Comparison of ENCODE assay signal across 17 cellular contexts in genomic region chr21:43829575-43830119, GRCh38. TPM values are rescaled to one million over a fixed set of nuclear protein-coding genes. Genes with fewer than 3 reads are reported as not detected.
A peak's percentile ranks its signal among the peaks of the same experiment; 100 is the strongest.
DNase-seq lines count a peak whose midpoint lies in the region; ATAC-seq and TF ChIP-seq lines count a peak whose summit lies in the region.
"Had no signal": no experiment of that assay in that cellular context is flagged by ENCODE, and none has a peak within 500 bp of the region (broad histone marks: within the 10 kb centered on the region; RNA-seq: fewer than 3 reads in every experiment).

No MANE protein-coding gene starts in this region.

- no peaks in the 10 kb centered on the region for H3K9me3 Mint-ChIP-seq in T-helper 2 cell treated with Interferon-gamma antibody and Interleukin-4, amounts not matched to agents 5 μg/mL and 100 μg/mL, for 36 hours
- H3K9me3 Mint-ChIP-seq in activated CD8-positive, alpha-beta T cell treated with anti-CD3 and anti-CD28 coated beads for 36 hours: no peaks in the 10 kb centered on the region
- H3K9me3 Mint-ChIP-seq: activated naive CD4-positive, alpha-beta T cell treated with anti-CD3 and anti-CD28 coated beads, Interleukin-2, amount 50 U/mL, for 24 hours; natural killer cell had no signal

- no peaks in the 10 kb centered on the region for H3K36me3 ChIP-seq in IMR-90 (ENCODE audit: control insufficient read depth, insufficient read depth, low read length)
- H3K36me3 ChIP-seq: heart left ventricle, Peyer's patch had no signal

- H3K56ac ChIP-seq in IMR-90 (ENCODE audit: extremely low read depth, insufficient read depth, low read length): no peak overlapping the region

- no peak overlapping the region for H2AFZ ChIP-seq in IMR-90 (replicated peaks; ENCODE audit: low read length, poor library complexity)

- H3K27me3 Mint-ChIP-seq in T-helper 2 cell treated with Interferon-gamma antibody and Interleukin-4, amounts not matched to agents 5 μg/mL and 100 μg/mL, for 36 hours (ENCODE audit: low read depth): peaks cover 19% of the 10 kb centered on the region
- peaks cover 20% of the 10 kb centered on the region for H3K27me3 Mint-ChIP-seq in activated CD8-positive, alpha-beta T cell treated with anti-CD3 and anti-CD28 coated beads for 36 hours

- TF ChIP-seq POLR2A in IMR-90 (IDR thresholded peaks at IDR 0.05; ENCODE audit: low read depth, low read length): no peak

- no peaks in the 10 kb centered on the region for H3K79me1 ChIP-seq in IMR-90 (ENCODE audit: low read depth in 1 of 2, low read length in 2 of 2)

- in situ Hi-C loops in IMR-90 (cut with MboI; ENCODE audit: low sequenced_read_pairs) (no loop called here), SK-MEL-5 (cut with HindIII; ENCODE audit: low pct_unique_long_range_greater_than_20kb, low sequenced_read_pairs) (no loop called here)

- H3K4me2 ChIP-seq in IMR-90 (ENCODE audit: low read depth, low read length): no peak overlapping the region

- peaks cover 7% of the 10 kb centered on the region; the same call in 1 of the 2 replicates for H3K9me3 ChIP-seq in IMR-90 (ENCODE audit: control insufficient read depth, insufficient read depth, low read length)
- H3K9me3 ChIP-seq: Peyer's patch had no signal

- no peak overlapping the region for H3K4me3 ChIP-seq in IMR-90 (ENCODE audit: insufficient read depth, low read depth, low read length)
- no peak overlapping the region for H3K4me3 ChIP-seq in epithelial cell of esophagus (ENCODE audit: low read length)
- H3K4me3 ChIP-seq: heart left ventricle, Peyer's patch had no signal

- peaks cover 1% of the 10 kb centered on the region for H3K4me1 Mint-ChIP-seq in T-helper 2 cell treated with Interferon-gamma antibody and Interleukin-4, amounts not matched to agents 5 μg/mL and 100 μg/mL, for 36 hours (ENCODE audit: low read depth)
- peaks cover under 1% of the 10 kb centered on the region for H3K4me1 Mint-ChIP-seq in activated CD8-positive, alpha-beta T cell treated with anti-CD3 and anti-CD28 coated beads for 36 hours (ENCODE audit: low read depth)
- H3K4me1 Mint-ChIP-seq: activated naive CD4-positive, alpha-beta T cell treated with anti-CD3 and anti-CD28 coated beads, Interleukin-2, amount 50 U/mL, for 24 hours had no signal

- H3K9me1 ChIP-seq in IMR-90 (ENCODE audit: insufficient read depth, low read length): peaks cover 3% of the 10 kb centered on the region; the same call in 1 of the 2 replicates

- no peak overlapping the region for H2AK9ac ChIP-seq in IMR-90 (replicated peaks; ENCODE audit: low read depth, low read length, poor library complexity)

- H3K36me3 Mint-ChIP-seq in T-helper 2 cell treated with Interferon-gamma antibody and Interleukin-4, amounts not matched to agents 5 μg/mL and 100 μg/mL, for 36 hours (ENCODE audit: low read depth): no peaks in the 10 kb centered on the region
- no peaks in the 10 kb centered on the region for H3K36me3 Mint-ChIP-seq in activated CD8-positive, alpha-beta T cell treated with anti-CD3 and anti-CD28 coated beads for 36 hours (ENCODE audit: low read depth)
- H3K36me3 Mint-ChIP-seq: natural killer cell had no signal

- H3K18ac ChIP-seq in IMR-90 (ENCODE audit: low read depth, low read length): no peak overlapping the region

- H3K4me1 ChIP-seq in IMR-90 (ENCODE audit: control insufficient read depth, insufficient read depth, low read length): peaks cover 2% of the 10 kb centered on the region; the same call in 1 of the 2 replicates
- H3K4me1 ChIP-seq: Peyer's patch had no signal

- ATAC-seq in IMR-90 (ENCODE audit: low read depth) (no peak), GM18907 (IDR thresholded peaks at IDR 0.05; ENCODE audit: unreplicated experiment) (no peak)
- no peak for ATAC-seq in activated CD8-positive, alpha-beta T cell treated with anti-CD3 and anti-CD28 coated beads for 36 hours
- ATAC-seq: heart left ventricle, natural killer cell, sciatic nerve had no signal

- no peak overlapping the region for H2BK15ac ChIP-seq in IMR-90 (ENCODE audit: low read depth, low read length)

- BruUV-seq in IMR-90 (replicated peaks; lab: Mats Ljungman, UMichigan): no TSS peak

- H3K23ac ChIP-seq in IMR-90 (ENCODE audit: low read depth, low read length): no peak overlapping the region

- no peak overlapping the region for H4K5ac ChIP-seq in IMR-90 (ENCODE audit: low read depth, low read length)

- H2BK20ac ChIP-seq in IMR-90 (ENCODE audit: low read depth, low read length): no peak overlapping the region

- POLR2A ChIA-PET in IMR-90 (lab: Charles Lee; ENCODE audit: unreplicated experiment): no interaction called here
- POLR2A ChIA-PET in activated CD8-positive, alpha-beta T cell treated with anti-CD3 and anti-CD28 coated beads for 36 hours (lab: Charles Lee): interaction anchor here (1.3 kb wide), 1 partner anchor 40 kb away, joined by 3 read pairs; no protein-coding TSS in a partner anchor

- DNase-seq in CD1c-positive myeloid dendritic cell (ENCODE audit: extremely low spot score) (peak; percentile 36), IMR-90 (no peak), SK-MEL-5 (ENCODE audit: low read depth, low spot score) (peak; percentile 37), epithelial cell of esophagus (ENCODE audit: low read depth) (no peak), NCI-H2171 treated with DMSO at 0.1 percent for 48 hours (lab: John Stamatoyannopoulos, UW) (no peak)
- no peak for DNase-seq in T-helper 2 cell treated with Interferon-gamma antibody and Interleukin-4, amounts not matched to agents 5 μg/mL and 100 μg/mL, for 36 hours (ENCODE audit: low spot score)
- DNase-seq in activated CD8-positive, alpha-beta T cell treated with anti-CD3 and anti-CD28 coated beads for 36 hours: no peak
- DNase-seq: activated CD8-positive, alpha-beta memory T cell treated with anti-CD3 and anti-CD28 coated beads, Interleukin-2, amount 50 U/mL, for 48 hours; GOT3; natural killer cell; stimulated activated naive CD4-positive, alpha-beta T cell treated with Interleukin-2 at 50 U/mL for 16 hours had no signal

- intact Hi-C loops in IMR-90 (cut with micrococcal nuclease): no loop called here
- intact Hi-C loops in activated CD8-positive, alpha-beta T cell treated with anti-CD3 and anti-CD28 coated beads for 36 hours (cut with micrococcal nuclease): no loop called here

- H3K9ac ChIP-seq in IMR-90 (ENCODE audit: low read depth, low read length): no peak overlapping the region

- H4K91ac ChIP-seq in IMR-90 (ENCODE audit: insufficient read depth, low read depth, low read length): no peak overlapping the region

- H3K27ac ChIP-seq in IMR-90 (ENCODE audit: insufficient read depth, low read length): no peak overlapping the region
- H3K27ac ChIP-seq: epithelial cell of prostate, heart left ventricle, Peyer's patch had no signal

- WGBS in IMR-90 (ENCODE audit: extremely low coverage in 2 of 2, insufficient read length in 1 of 2), 2 experiments: 23% methylated on average over 5 of the region's 22 CpGs; no CpG with 5 or more reads in 1 of the 2 experiments

- dilution Hi-C loops in IMR-90 (cut with HindIII; ENCODE audit: low sequenced_read_pairs, unreplicated experiment): no loop called here

- no peak overlapping the region for H4K8ac ChIP-seq in IMR-90 (ENCODE audit: low read depth in 2 of 2, low read length in 2 of 2)

- H2BK120ac ChIP-seq in IMR-90 (ENCODE audit: low read depth, low read length): no peak overlapping the region

- H2AK5ac ChIP-seq in IMR-90 (ENCODE audit: low read depth, low read length): no peak overlapping the region

- peaks cover 24% of the 10 kb centered on the region for H3K27me3 ChIP-seq in IMR-90 (ENCODE audit: control insufficient read depth, insufficient read depth, low read length)
- H3K27me3 ChIP-seq: Peyer's patch had no signal

- no peak overlapping the region for H3K4ac ChIP-seq in IMR-90 (ENCODE audit: low read depth, low read length)

- H3K27ac Mint-ChIP-seq in T-helper 2 cell treated with Interferon-gamma antibody and Interleukin-4, amounts not matched to agents 5 μg/mL and 100 μg/mL, for 36 hours: no peak overlapping the region
- H3K27ac Mint-ChIP-seq in activated CD8-positive, alpha-beta T cell treated with anti-CD3 and anti-CD28 coated beads for 36 hours: no peak overlapping the region
- H3K27ac Mint-ChIP-seq: activated naive CD4-positive, alpha-beta T cell treated with anti-CD3 and anti-CD28 coated beads, Interleukin-2, amount 50 U/mL, for 24 hours; natural killer cell had no signal

- CTCF ChIA-PET in IMR-90 (lab: Yijun Ruan, JAX): no interaction called here
- CTCF ChIA-PET in activated CD8-positive, alpha-beta T cell treated with anti-CD3 and anti-CD28 coated beads for 36 hours (lab: Charles Lee): interaction anchor here (1.0 to 1.3 kb wide), 2 partner anchors 13 to 146 kb away, joined by 3 read pairs; no protein-coding TSS in a partner anchor

- no peak overlapping the region for H3K14ac ChIP-seq in IMR-90 (replicated peaks; ENCODE audit: low read depth, low read length)

- no peak overlapping the region for H2BK5ac ChIP-seq in IMR-90 (ENCODE audit: low read depth, low read length, poor library complexity, severe bottlenecking)

- H3K4me3 Mint-ChIP-seq in T-helper 2 cell treated with Interferon-gamma antibody and Interleukin-4, amounts not matched to agents 5 μg/mL and 100 μg/mL, for 36 hours: no peak overlapping the region
- H3K4me3 Mint-ChIP-seq in activated CD8-positive, alpha-beta T cell treated with anti-CD3 and anti-CD28 coated beads for 36 hours: no peak overlapping the region
- H3K4me3 Mint-ChIP-seq: activated naive CD4-positive, alpha-beta T cell treated with anti-CD3 and anti-CD28 coated beads, Interleukin-2, amount 50 U/mL, for 24 hours; natural killer cell had no signal

- TF ChIP-seq RAD21 in IMR-90 (IDR thresholded peaks at IDR 0.05; ENCODE audit: low read length): no peak

- TF ChIP-seq CTCF in IMR-90 (conservative IDR thresholded peaks at IDR 0.05; ENCODE audit: low read depth, low read length) (0 out of 2 replicates have a peak, but pooled peaks have one; percentile 4), epithelial cell of esophagus (IDR thresholded peaks at IDR 0.05; ENCODE audit: insufficient read depth, low read depth, low read length, missing control alignments) (peak; percentile 5)
- TF ChIP-seq CTCF in activated CD8-positive, alpha-beta T cell treated with anti-CD3 and anti-CD28 coated beads for 36 hours (IDR thresholded peaks at IDR 0.05): no peak

- no peaks in the 10 kb centered on the region for H4K20me1 ChIP-seq in IMR-90 (ENCODE audit: insufficient read depth, low read length)

RNA-seq across cellular contexts. Expression of gene AGPAT3, which starts 35.4 kb away (rescaled TPM):
- 24.2 and 27.1 TPM in 2 replicates for total RNA-seq in IMR-90 (2012; rRNA removed)
- polyA plus RNA-seq in IMR-90 (2012; rRNA removed): 36.2 and 38.7 TPM in 2 replicates
- 32.1 and 32.6 TPM in 2 replicates for polyA plus RNA-seq in IMR-90 (2012; cell fraction: cytosol; rRNA removed)
- 48.7 and 55.4 TPM in 2 replicates for polyA plus RNA-seq in IMR-90 (2012; cell fraction: nucleus; rRNA removed; ENCODE audit: low replicate concordance)
- 22.0 and 22.5 TPM in 2 replicates for total RNA-seq in SK-MEL-5 (2014; rRNA removed; shearing (Covaris generic))
- 40.3 and 43.4 TPM in 2 replicates for polyA plus RNA-seq in SK-MEL-5 (2015; cell fraction: cytosol; rRNA removed)
- 15.3 and 30.6 TPM in 2 replicates for polyA plus RNA-seq in SK-MEL-5 (2015; cell fraction: nucleus; rRNA removed)
- total RNA-seq in activated CD8-positive, alpha-beta T cell treated with anti-CD3 and anti-CD28 coated beads for 36 hours: 10 to 100 TPM; 59.3 to 62.2 TPM

RNA-seq across cellular contexts. Expression of gene RRP1, which starts 40.3 kb away (rescaled TPM):
- total RNA-seq in IMR-90 (2012; rRNA removed): 18.3 and 23.3 TPM in 2 replicates
- 18.1 and 20.2 TPM in 2 replicates for polyA plus RNA-seq in IMR-90 (2012; rRNA removed)
- polyA plus RNA-seq in IMR-90 (2012; cell fraction: cytosol; rRNA removed): 12.4 and 18.5 TPM in 2 replicates
- polyA plus RNA-seq in IMR-90 (2012; cell fraction: nucleus; rRNA removed; ENCODE audit: low replicate concordance): 28.8 and 33.8 TPM in 2 replicates
- total RNA-seq in SK-MEL-5 (2014; rRNA removed; shearing (Covaris generic)): 23.1 and 25.7 TPM in 2 replicates
- 21.8 TPM in 2 replicates for polyA plus RNA-seq in SK-MEL-5 (2015; cell fraction: cytosol; rRNA removed)
- polyA plus RNA-seq in SK-MEL-5 (2015; cell fraction: nucleus; rRNA removed): 85.5 and 108 TPM in 2 replicates
- total RNA-seq in activated CD8-positive, alpha-beta T cell treated with anti-CD3 and anti-CD28 coated beads for 36 hours: 10 to 100 TPM; 61.1 to 62.9 TPM

RNA-seq across cellular contexts. Expression of gene CSTB, which starts 53.5 kb away (rescaled TPM):
- 6.1 and 6.9 TPM in 2 replicates for total RNA-seq in IMR-90 (2012; rRNA removed)
- 71.7 and 87.4 TPM in 2 replicates for polyA plus RNA-seq in IMR-90 (2012; rRNA removed)
- polyA plus RNA-seq in IMR-90 (2012; cell fraction: cytosol; rRNA removed): 31.9 and 61.6 TPM in 2 replicates
- 16.5 and 24.5 TPM in 2 replicates for polyA plus RNA-seq in IMR-90 (2012; cell fraction: nucleus; rRNA removed; ENCODE audit: low replicate concordance)
- 48.2 and 50.4 TPM in 2 replicates for total RNA-seq in SK-MEL-5 (2014; rRNA removed; shearing (Covaris generic))
- 87.3 and 113 TPM in 2 replicates for polyA plus RNA-seq in SK-MEL-5 (2015; cell fraction: cytosol; rRNA removed)
- 31.4 TPM in 2 replicates for polyA plus RNA-seq in SK-MEL-5 (2015; cell fraction: nucleus; rRNA removed)
- total RNA-seq in activated CD8-positive, alpha-beta T cell treated with anti-CD3 and anti-CD28 coated beads for 36 hours: 10 to 100 TPM; 18.6 to 20.7 TPM

Comparison
In these comparisons a context has a peak if more than half of its experiments do, and no peak if none do; other contexts are left out.
1. DNase-seq: peak in CD1c-positive myeloid dendritic cell (single experiment) and SK-MEL-5 (single experiment); none in IMR-90 (single experiment), epithelial cell of esophagus (single experiment), T-helper 2 cell treated with Interferon-gamma antibody and Interleukin-4, amounts not matched to agents 5 μg/mL and 100 μg/mL, for 36 hours (single experiment), NCI-H2171 treated with DMSO at 0.1 percent for 48 hours (single experiment) and activated CD8-positive, alpha-beta T cell treated with anti-CD3 and anti-CD28 coated beads for 36 hours (single experiment).